In genomic region chr20:20052074-20052970, GRCh38 we compare ENCODE assay signal across 1 cellular context.
TF ChIP-seq lines count a peak whose summit lies in the region.

Gene CFAP61 (plus strand): TSS chr20:20052532. CDS start chr20:20056654, 4,122 bp downstream.
Gene CRNKL1 (minus strand): TSS chr20:20052466. CDS start chr20:20052342, 124 bp downstream.

TF ChIP-seq in HepG2, 621 proteins besides CTCF, POLR2A, EP300 and RAD21 (continued from another document and continues in another):
- TF ChIP-seq ZXDC (CRISPR knock-in tag; IDR thresholded peaks at IDR 0.05) (peak; percentile 66; the same call in 1 of the 2 replicates), SMAD3 (CRISPR knock-in tag; IDR thresholded peaks at IDR 0.05) (peak; percentile 83), ZNF138 (CRISPR knock-in tag; IDR thresholded peaks at IDR 0.05; ENCODE audit: low read depth) (peak; percentile 87), ATAD3A (CRISPR knock-in tag; IDR thresholded peaks at IDR 0.05) (no peak; the same call in 1 of the 2 replicates), NR2C2 (CRISPR knock-in tag; IDR thresholded peaks at IDR 0.05; ENCODE audit: borderline replicate concordance) (peak; percentile 100), CREB1 (IDR thresholded peaks at IDR 0.05) (peak; percentile 92), CREB1 (CRISPR knock-in tag; IDR thresholded peaks at IDR 0.05) (peak; percentile 87), TAF15 (IDR thresholded peaks at IDR 0.05; ENCODE audit: low read depth, low read length, poor library complexity, severe bottlenecking) (peak; percentile 67), ZNF333 (CRISPR knock-in tag; IDR thresholded peaks at IDR 0.05; ENCODE audit: borderline replicate concordance) (peak; percentile 85; the same call in 1 of the 2 replicates), ZEB1 (IDR thresholded peaks at IDR 0.05; ENCODE audit: insufficient replicate concordance, low read depth) (no peak), MED8 (CRISPR knock-in tag; IDR thresholded peaks at IDR 0.05; ENCODE audit: insufficient replicate concordance) (no peak), RXRB (CRISPR knock-in tag; IDR thresholded peaks at IDR 0.05; ENCODE audit: borderline replicate concordance) (peak; percentile 78), XRCC5 (optimal IDR thresholded peaks at IDR 0.05; ENCODE audit: low read length) (peak; percentile 96), ZNF83 (CRISPR knock-in tag; IDR thresholded peaks at IDR 0.05; ENCODE audit: borderline replicate concordance) (peak; percentile 88; the same call in 1 of the 2 replicates), ZNF792 (CRISPR knock-in tag; IDR thresholded peaks at IDR 0.05) (peak; percentile 85; the same call in 1 of the 2 replicates), BCL3 (CRISPR knock-in tag; IDR thresholded peaks at IDR 0.05) (peak; percentile 96), ATRX (CRISPR knock-in tag; IDR thresholded peaks at IDR 0.05; ENCODE audit: borderline replicate concordance) (no peak), SCMH1 (CRISPR knock-in tag; IDR thresholded peaks at IDR 0.05; ENCODE audit: borderline replicate concordance) (no peak), TEAD2 (CRISPR knock-in tag; IDR thresholded peaks at IDR 0.05) (no peak), ZNF329 (CRISPR knock-in tag; IDR thresholded peaks at IDR 0.05; ENCODE audit: low read depth) (no peak; the same call in 1 of the 2 replicates), ZBTB8A (CRISPR knock-in tag; IDR thresholded peaks at IDR 0.05; ENCODE audit: borderline replicate concordance, low read depth) (no peak), KIAA2018 (CRISPR knock-in tag; IDR thresholded peaks at IDR 0.05; ENCODE audit: borderline replicate concordance) (no peak), ZNF136 (CRISPR knock-in tag; IDR thresholded peaks at IDR 0.05; ENCODE audit: low read depth) (peak; percentile 90; the same call in 1 of the 2 replicates), MYNN (CRISPR knock-in tag; IDR thresholded peaks at IDR 0.05; ENCODE audit: low read depth) (no peak), ZNF354B (CRISPR knock-in tag; IDR thresholded peaks at IDR 0.05) (peak; percentile 54; the same call in 1 of the 2 replicates), NFYB (CRISPR knock-in tag; IDR thresholded peaks at IDR 0.05) (no peak; the same call in 1 of the 2 replicates), TAF1 (CRISPR knock-in tag; IDR thresholded peaks at IDR 0.05) (peak; percentile 98), PITX1 (CRISPR knock-in tag; IDR thresholded peaks at IDR 0.05) (peak; percentile 88), JUN (CRISPR knock-in tag; IDR thresholded peaks at IDR 0.05) (peak; percentile 62), BCLAF1 (IDR thresholded peaks at IDR 0.05) (no peak), HBP1 (CRISPR knock-in tag; IDR thresholded peaks at IDR 0.05; ENCODE audit: low read depth) (peak; percentile 98), ZNF678 (CRISPR knock-in tag; IDR thresholded peaks at IDR 0.05) (no peak), ZNF33A (CRISPR knock-in tag; IDR thresholded peaks at IDR 0.05; ENCODE audit: borderline replicate concordance) (no peak), ZBTB1 (CRISPR knock-in tag; IDR thresholded peaks at IDR 0.05; ENCODE audit: borderline replicate concordance) (no peak; the same call in 1 of the 2 replicates), ZNF672 (CRISPR knock-in tag; IDR thresholded peaks at IDR 0.05) (no peak), SMARCE1 (IDR thresholded peaks at IDR 0.05; ENCODE audit: borderline replicate concordance) (no peak), ZNF17 (CRISPR knock-in tag; IDR thresholded peaks at IDR 0.05) (no peak), HNF1A (IDR thresholded peaks at IDR 0.05; ENCODE audit: low read depth) (no peak), HNF1A (CRISPR knock-in tag; IDR thresholded peaks at IDR 0.05; ENCODE audit: borderline replicate concordance) (peak; percentile 55; the same call in 1 of the 2 replicates), ZNF44 (CRISPR knock-in tag; IDR thresholded peaks at IDR 0.05) (peak; percentile 86; the same call in 1 of the 2 replicates), RBFOX2 (IDR thresholded peaks at IDR 0.05; ENCODE audit: low read depth, low read length) (peak; percentile 96), ZNF30 (CRISPR knock-in tag; IDR thresholded peaks at IDR 0.05) (no peak), SRF (IDR thresholded peaks at IDR 0.05; ENCODE audit: low read depth, low read length) (peak; percentile 82; the same call in 1 of the 2 replicates), ZNF282 (IDR thresholded peaks at IDR 0.05; ENCODE audit: partially characterized antibody) (no peak), POLR2G (IDR thresholded peaks at IDR 0.05; ENCODE audit: low read depth, low read length) (peak; percentile 98)
